In genomic region chr11:126148317-126148716, GRCh38 we compare ENCODE assay signal across 18 cellular contexts.
A peak's percentile ranks its signal among the peaks of the same experiment; 100 is the strongest.
DNase-seq lines count a peak whose midpoint lies in the region; ATAC-seq and TF ChIP-seq lines count a peak whose summit lies in the region.
"Had no signal": no experiment of that assay in that cellular context is flagged by ENCODE, and none has a peak within 500 bp of the region (broad histone marks: within the 10 kb centered on the region; RNA-seq: fewer than 3 reads in every experiment).

No MANE protein-coding gene starts in this region.

- peak overlapping the region; percentile 21 for H3K4me2 ChIP-seq in hepatocyte
- H3K4me2 ChIP-seq: KMS-11 had no signal

- H3K4me1 Mint-ChIP-seq in natural killer cell treated with Interleukin-12 subunit alpha and Interleukin-12 subunit beta and Interleukin-15 and Interleukin-18, amount 100 ng/mL, for 72 hours (ENCODE audit: low read depth in 2 of 2) = no peaks in the 10 kb centered on the region
- H3K4me1 Mint-ChIP-seq in natural killer cell = no peaks in the 10 kb centered on the region
- peaks cover 44% of the 10 kb centered on the region for H3K4me1 Mint-ChIP-seq in neural crest cell
- no peaks in the 10 kb centered on the region for H3K4me1 Mint-ChIP-seq in activated CD4-positive, alpha-beta memory T cell treated with anti-CD3 and anti-CD28 coated beads for 36 hours (ENCODE audit: low read depth)

- no peak for ATAC-seq in natural killer cell treated with Interleukin-12 subunit alpha and Interleukin-12 subunit beta and Interleukin-15 and Interleukin-18, amount 100 ng/mL, for 72 hours
- ATAC-seq in natural killer cell (no peak), GM19395 (IDR thresholded peaks at IDR 0.05; ENCODE audit: unreplicated experiment) (no peak)

- H3K27me3 ChIP-seq in hepatocyte = no peaks in the 10 kb centered on the region

- H3K4me3 ChIP-seq in hepatocyte = no peak overlapping the region

- H3K79me2 ChIP-seq in hepatocyte = no peaks in the 10 kb centered on the region

- peaks cover 5% of the 10 kb centered on the region for H3K9me3 Mint-ChIP-seq in natural killer cell treated with Interleukin-12 subunit alpha and Interleukin-12 subunit beta and Interleukin-15 and Interleukin-18, amount 100 ng/mL, for 72 hours
- H3K9me3 Mint-ChIP-seq in natural killer cell (peaks cover 4 to 5% of the 10 kb centered on the region in 2 donors), neural crest cell (peaks cover 5% of the 10 kb centered on the region)
- peaks cover 13% of the 10 kb centered on the region for H3K9me3 Mint-ChIP-seq in activated CD4-positive, alpha-beta memory T cell treated with anti-CD3 and anti-CD28 coated beads for 36 hours

- CTCF ChIA-PET in activated CD4-positive, alpha-beta memory T cell treated with anti-CD3 and anti-CD28 coated beads for 36 hours (lab: Charles Lee) = no interaction called here

- TF ChIP-seq CTCF in natural killer cell (IDR thresholded peaks at IDR 0.05) (no peak), hepatocyte (IDR thresholded peaks at IDR 0.05; ENCODE audit: poor library complexity) (no peak), neural crest cell (conservative IDR thresholded peaks at IDR 0.05) (no peak)

- peak; percentile 29 for DNase-seq in natural killer cell treated with Interleukin-12 subunit alpha and Interleukin-12 subunit beta and Interleukin-15 and Interleukin-18, amount 100 ng/mL, for 72 hours (ENCODE audit: low spot score)
- DNase-seq in natural killer cell = no peak
- DNase-seq in hepatocyte (ENCODE audit: low spot score) = no peak
- no peak for DNase-seq in neural crest cell (ENCODE audit: low read depth, low spot score)
- DNase-seq in NCI-H2081 treated with DMSO at 0.1 percent for 48 hours (lab: John Stamatoyannopoulos, UW) = no peak
- no peak for DNase-seq in activated CD4-positive, alpha-beta memory T cell treated with anti-CD3 and anti-CD28 coated beads for 36 hours
- DNase-seq in NCI-H1930 (lab: John Stamatoyannopoulos, UW) = no peak
- DNase-seq: Calu3; CD4-positive, CD25-positive, alpha-beta regulatory T cell; GDM1; GOT3; NCI-H1092 treated with DMSO at 0.1 percent for 48 hours; NCI-H187; NCI-H2171 treated with DMSO at 0.1 percent for 48 hours; NCI-H510A; SHP77 had no signal

- H3K4me3 Mint-ChIP-seq in natural killer cell treated with Interleukin-12 subunit alpha and Interleukin-12 subunit beta and Interleukin-15 and Interleukin-18, amount 100 ng/mL, for 72 hours = no peak overlapping the region
- H3K4me3 Mint-ChIP-seq in natural killer cell (no peak overlapping the region), neural crest cell (peak overlapping the region; percentile 47)
- H3K4me3 Mint-ChIP-seq in activated CD4-positive, alpha-beta memory T cell treated with anti-CD3 and anti-CD28 coated beads for 36 hours = no peak overlapping the region
- H3K4me3 Mint-ChIP-seq: CD4-positive, CD25-positive, alpha-beta regulatory T cell had no signal

- no peaks in the 10 kb centered on the region for H4K20me1 ChIP-seq in hepatocyte (ENCODE audit: insufficient read depth, poor library complexity, severe bottlenecking)

- H3K27ac Mint-ChIP-seq in natural killer cell treated with Interleukin-12 subunit alpha and Interleukin-12 subunit beta and Interleukin-15 and Interleukin-18, amount 100 ng/mL, for 72 hours = no peak overlapping the region
- H3K27ac Mint-ChIP-seq in natural killer cell (no peak overlapping the region), neural crest cell (ENCODE audit: unreplicated experiment) (peak overlapping the region; percentile 95)
- no peak overlapping the region for H3K27ac Mint-ChIP-seq in activated CD4-positive, alpha-beta memory T cell treated with anti-CD3 and anti-CD28 coated beads for 36 hours
- H3K27ac Mint-ChIP-seq: CD4-positive, CD25-positive, alpha-beta regulatory T cell had no signal

- 70% methylated on average over 2 of the region's 2 CpGs for WGBS in hepatocyte (ENCODE audit: low lambda C conversion rate, missing lambda C conversion rate)

- H3K9me3 ChIP-seq in hepatocyte (ENCODE audit: low read depth) = no peaks in the 10 kb centered on the region

- H3K27me3 Mint-ChIP-seq in natural killer cell treated with Interleukin-12 subunit alpha and Interleukin-12 subunit beta and Interleukin-15 and Interleukin-18, amount 100 ng/mL, for 72 hours = peaks cover 9 to 17% of the 10 kb centered on the region in 2 donors
- H3K27me3 Mint-ChIP-seq in natural killer cell (ENCODE audit: low read depth in 2 of 2) = peaks cover 8 to 11% of the 10 kb centered on the region in 2 donors
- peaks cover 92% of the 10 kb centered on the region for H3K27me3 Mint-ChIP-seq in neural crest cell (ENCODE audit: low read depth)
- peaks cover 4% of the 10 kb centered on the region for H3K27me3 Mint-ChIP-seq in activated CD4-positive, alpha-beta memory T cell treated with anti-CD3 and anti-CD28 coated beads for 36 hours

- POLR2A ChIA-PET in activated CD4-positive, alpha-beta memory T cell treated with anti-CD3 and anti-CD28 coated beads for 36 hours (lab: Charles Lee) = no interaction called here

- H3K27ac ChIP-seq in hepatocyte = peak overlapping the region; percentile 49
- H3K27ac ChIP-seq: KMS-11 had no signal

- no peaks in the 10 kb centered on the region for H3K9me2 ChIP-seq in hepatocyte (replicated peaks; ENCODE audit: insufficient read depth)

- no peak overlapping the region for H2AFZ ChIP-seq in hepatocyte

- no peaks in the 10 kb centered on the region for H3K36me3 ChIP-seq in hepatocyte (replicated peaks; ENCODE audit: insufficient read depth, low read depth)

- H3K36me3 Mint-ChIP-seq in natural killer cell treated with Interleukin-12 subunit alpha and Interleukin-12 subunit beta and Interleukin-15 and Interleukin-18, amount 100 ng/mL, for 72 hours = peaks cover 7% of the 10 kb centered on the region
- H3K36me3 Mint-ChIP-seq in natural killer cell (no peaks in the 10 kb centered on the region), neural crest cell (ENCODE audit: low read depth) (peaks cover 4% of the 10 kb centered on the region)
- peaks cover 4% of the 10 kb centered on the region for H3K36me3 Mint-ChIP-seq in activated CD4-positive, alpha-beta memory T cell treated with anti-CD3 and anti-CD28 coated beads for 36 hours

- intact Hi-C loops in natural killer cell (cut with micrococcal nuclease) = no loop called here
- intact Hi-C loops in activated CD4-positive, alpha-beta memory T cell treated with anti-CD3 and anti-CD28 coated beads for 36 hours (cut with micrococcal nuclease) = no loop called here

- peaks cover 26% of the 10 kb centered on the region for H3K4me1 ChIP-seq in hepatocyte (ENCODE audit: insufficient read depth)
